20 cellular contexts compared by ENCODE assay signal in the genomic region with DNA sequence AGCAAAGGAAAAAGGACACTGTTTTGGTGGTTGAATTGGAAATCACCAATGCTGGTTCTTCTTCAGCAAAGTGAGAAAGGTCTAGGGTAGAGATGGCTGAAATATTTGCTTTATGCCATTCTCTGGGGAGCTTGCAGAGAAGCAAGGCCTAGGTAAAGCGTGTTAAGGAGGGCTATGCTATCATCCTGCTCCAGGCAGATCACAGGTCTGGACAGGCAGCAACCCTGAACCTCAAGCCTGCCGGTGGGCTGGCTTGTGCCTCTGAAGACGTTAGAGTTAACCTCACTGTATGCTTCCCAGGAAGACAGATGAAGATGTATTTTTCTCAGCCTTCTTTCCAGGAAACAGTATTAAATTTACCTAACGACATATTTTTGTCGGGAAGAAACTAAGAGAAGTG.
DNase-seq lines count a peak whose midpoint lies in the region; ATAC-seq and TF ChIP-seq lines count a peak whose summit lies in the region.
"Had no signal": no experiment of that assay in that cellular context is flagged by ENCODE, and none has a peak within 500 bp of the region (broad histone marks: within the 10 kb centered on the region; RNA-seq: fewer than 3 reads in every experiment).

No MANE protein-coding gene starts in this region.

- no peaks in the 10 kb centered on the region for H3K36me3 ChIP-seq in mammary epithelial cell (ENCODE audit: insufficient read depth, low read length)
- no peaks in the 10 kb centered on the region for H3K36me3 ChIP-seq in breast epithelium
- H3K36me3 ChIP-seq in osteoblast (ENCODE audit: insufficient read depth, low read length): no peaks in the 10 kb centered on the region
- H3K36me3 ChIP-seq: BE2C; BLaER1 treated with 17β-estradiol and CSF1 and Interleukin-3, amounts not matched to agents 10 nM and 100 nM had no signal

- H3K4me1 ChIP-seq in mammary epithelial cell (ENCODE audit: insufficient read depth, low read length): peaks cover 3% of the 10 kb centered on the region
- no peaks in the 10 kb centered on the region for H3K4me1 ChIP-seq in breast epithelium
- peaks cover 14% of the 10 kb centered on the region for H3K4me1 ChIP-seq in foreskin keratinocyte
- no peaks in the 10 kb centered on the region for H3K4me1 ChIP-seq in osteoblast (ENCODE audit: insufficient read depth, low read length)
- H3K4me1 ChIP-seq: BE2C; BLaER1 treated with 17β-estradiol and CSF1 and Interleukin-3, amounts not matched to agents 10 nM and 100 nM had no signal

- H3K9me3 ChIP-seq in mammary epithelial cell (replicated peaks; ENCODE audit: insufficient read depth, low read length): no peaks in the 10 kb centered on the region
- H3K9me3 ChIP-seq in breast epithelium: no peaks in the 10 kb centered on the region
- H3K9me3 ChIP-seq in osteoblast (ENCODE audit: low read depth, low read length): no peaks in the 10 kb centered on the region
- H3K9me3 ChIP-seq: BE2C; BLaER1 treated with 17β-estradiol and CSF1 and Interleukin-3, amounts not matched to agents 10 nM and 100 nM had no signal

- dilution Hi-C loops in mammary epithelial cell (cut with HindIII; ENCODE audit: low sequenced_read_pairs): no loop called here

- H4K20me1 ChIP-seq in mammary epithelial cell (ENCODE audit: insufficient read depth, low read length) (no peaks in the 10 kb centered on the region), osteoblast (ENCODE audit: insufficient read depth, low read length) (no peaks in the 10 kb centered on the region)
- H4K20me1 ChIP-seq: BLaER1 treated with 17β-estradiol and CSF1 and Interleukin-3, amounts not matched to agents 10 nM and 100 nM had no signal

- DNase-seq in mammary epithelial cell: peak; percentile 11
- no peak for DNase-seq in breast epithelium (ENCODE audit: low spot score in 2 of 2)
- DNase-seq in foreskin keratinocyte: peak in 1 of 2 donors; percentile 40
- DNase-seq in osteoblast (ENCODE audit: insufficient read length, low spot score, missing footprints): peak; percentile 38
- no peak for DNase-seq in COLO829 (ENCODE audit: low spot score)
- DNase-seq in AG20443 (ENCODE audit: low spot score): no peak
- DNase-seq: AML-193; BE2C; Calu3; CD4-positive, alpha-beta T cell; CD8-positive, alpha-beta memory T cell; COR-L47; DMS53; DMS79 treated with DMSO at 0.1 percent for 48 hours; GF-D8; H7; HCEC 1CT had no signal

- CTCF ChIA-PET in mammary epithelial cell (lab: Charles Lee; ENCODE audit: low non-redundant PET): no interaction called here

- H3K27ac ChIP-seq in mammary epithelial cell (ENCODE audit: insufficient read depth, low read depth, low read length) (no peak overlapping the region), breast epithelium (no peak overlapping the region), foreskin keratinocyte (peak overlapping the region; percentile 12), osteoblast (ENCODE audit: low read depth, low read length) (no peak overlapping the region)
- H3K27ac ChIP-seq: 22Rv1; BLaER1 treated with 17β-estradiol and CSF1 and Interleukin-3, amounts not matched to agents 10 nM and 100 nM; GM23248 had no signal

- no peak overlapping the region for H3K9ac ChIP-seq in mammary epithelial cell (ENCODE audit: insufficient read depth, low read length)
- H3K9ac ChIP-seq: BLaER1 treated with 17β-estradiol and CSF1 and Interleukin-3, amounts not matched to agents 10 nM and 100 nM; GM23248 had no signal

- H3K4me3 ChIP-seq in mammary epithelial cell (replicated peaks in 1 of 3; ENCODE audit: insufficient read depth in 1 of 3, low read depth in 2 of 3, low read length in 3 of 3) (no peak overlapping the region), breast epithelium (no peak overlapping the region), osteoblast (ENCODE audit: insufficient read depth, low read length) (no peak overlapping the region)
- H3K4me3 ChIP-seq: BLaER1 treated with 17β-estradiol and CSF1 and Interleukin-3, amounts not matched to agents 10 nM and 100 nM; GM23248 had no signal

- ATAC-seq in foreskin keratinocyte: peak; percentile 86

- intact Hi-C loops in mammary epithelial cell (cut with micrococcal nuclease): no loop called here
- intact Hi-C loops in breast epithelium (cut with DNase I; ENCODE audit: low total_unique reads): no loop called here

- H2AFZ ChIP-seq in mammary epithelial cell (ENCODE audit: low read depth, low read length) (peak overlapping the region; percentile 67), osteoblast (ENCODE audit: low read length) (no peak overlapping the region)
- H2AFZ ChIP-seq: GM23248 had no signal

- no peaks in the 10 kb centered on the region for H3K27me3 ChIP-seq in mammary epithelial cell (ENCODE audit: insufficient read depth, low read length)
- H3K27me3 ChIP-seq in breast epithelium: no peaks in the 10 kb centered on the region
- no peaks in the 10 kb centered on the region for H3K27me3 ChIP-seq in foreskin keratinocyte
- H3K27me3 ChIP-seq in osteoblast (ENCODE audit: insufficient read depth, low read length): no peaks in the 10 kb centered on the region
- H3K27me3 ChIP-seq: BE2C; BLaER1 treated with 17β-estradiol and CSF1 and Interleukin-3, amounts not matched to agents 10 nM and 100 nM had no signal

- H3K4me2 ChIP-seq in mammary epithelial cell (ENCODE audit: insufficient read depth, low read depth, low read length) (no peak overlapping the region), osteoblast (ENCODE audit: insufficient read depth, low read length) (no peak overlapping the region)
- H3K4me2 ChIP-seq: BLaER1 treated with 17β-estradiol and CSF1 and Interleukin-3, amounts not matched to agents 10 nM and 100 nM had no signal

- H3K79me2 ChIP-seq in mammary epithelial cell (ENCODE audit: insufficient read depth, low read length) (no peaks in the 10 kb centered on the region), osteoblast (ENCODE audit: insufficient read depth, low read length) (no peaks in the 10 kb centered on the region)

- in situ Hi-C loops in mammary epithelial cell (cut with MboI; ENCODE audit: low sequenced_read_pairs in 2 of 2): no loop called here

- no TSS peak for BruUV-seq in mammary epithelial cell (replicated peaks; lab: Mats Ljungman, UMichigan)

- 19% methylated on average over 3 of the region's 5 CpGs for WGBS in mammary epithelial cell (ENCODE audit: low coverage, missing lambda C conversion rate)

- no peak for TF ChIP-seq POLR2A in breast epithelium (IDR thresholded peaks at IDR 0.05)

- no peak for TF ChIP-seq CTCF in mammary epithelial cell (conservative IDR thresholded peaks at IDR 0.05 in 1 of 2, IDR thresholded peaks at IDR 0.05 in 1 of 2; ENCODE audit: extremely low read depth in 1 of 2, insufficient read depth in 1 of 2, low read depth in 1 of 2, low read length in 2 of 2)
- TF ChIP-seq CTCF in breast epithelium (IDR thresholded peaks at IDR 0.05): no peak
- TF ChIP-seq CTCF in foreskin keratinocyte (conservative IDR thresholded peaks at IDR 0.05): no peak
- no peak for TF ChIP-seq CTCF in osteoblast (IDR thresholded peaks at IDR 0.05; ENCODE audit: extremely low read depth, low read depth, low read length)

Comparison
In these comparisons a context has a peak if more than half of its experiments do, and no peak if none do; other contexts are left out.
1. DNase-seq: peak in mammary epithelial cell (single experiment) and osteoblast (single experiment); none in breast epithelium (0 of 2), COLO829 (single experiment) and AG20443 (single experiment).